In genomic region chr15:73397461-73397860, GRCh38 we compare ENCODE assay signal across 30 cellular contexts. TPM values are rescaled to one million over a fixed set of nuclear protein-coding genes. Genes with fewer than 3 reads are reported as not detected.
"Had no signal": no experiment of that assay in that cellular context is flagged by ENCODE, and none has a peak within 500 bp of the region (broad histone marks: within the 10 kb centered on the region; RNA-seq: fewer than 3 reads in every experiment).

No MANE protein-coding gene starts in this region.

- H3K27ac Mint-ChIP-seq: activated CD4-positive, alpha-beta T cell treated with anti-CD3 and anti-CD28 coated beads, Interleukin-2, amount 10 ng/mL, durations not matched to agents 24 days and 14 days; activated CD8-positive, alpha-beta T cell treated with anti-CD3 and anti-CD28 coated beads for 36 hours; activated naive CD8-positive, alpha-beta T cell treated with anti-CD3 and anti-CD28 coated beads, Interleukin-2, amount 50 U/mL, for 24 hours; activated T-cell treated with anti-CD3 and anti-CD28 coated beads, Interleukin-2, amount 50 U/mL, for 24 hours; activated T-helper 2 cell treated with anti-CD3 and anti-CD28 coated beads, Interferon-gamma antibody, Interleukin-2, Interleukin-4, amounts not matched to agents 10 μg/mL and 5 μg/mL and 100 μg/mL, durations not matched to agents 14 hours and 24 hours and 36 hours; brain; immature natural killer cell; progenitor cell of endocrine pancreas; stimulated activated naive CD8-positive, alpha-beta T cell treated with anti-CD3 and anti-CD28 coated beads, Interleukin-15, Interleukin-2, amounts not matched to agents 100 ng/mL and 50 ng/mL, for 24 hours had no signal

- H3K4me3 Mint-ChIP-seq: activated CD4-positive, alpha-beta T cell treated with anti-CD3 and anti-CD28 coated beads, Interleukin-2, amount 10 ng/mL, durations not matched to agents 24 days and 14 days; activated CD8-positive, alpha-beta T cell treated with anti-CD3 and anti-CD28 coated beads for 36 hours; activated naive CD8-positive, alpha-beta T cell treated with anti-CD3 and anti-CD28 coated beads, Interleukin-2, amount 50 U/mL, for 24 hours; activated T-cell treated with anti-CD3 and anti-CD28 coated beads, Interleukin-2, amount 50 U/mL, for 24 hours; brain; central memory CD8-positive, alpha-beta T cell; immature natural killer cell; stimulated activated naive CD8-positive, alpha-beta T cell treated with anti-CD3 and anti-CD28 coated beads, Interleukin-15, Interleukin-2, amounts not matched to agents 100 ng/mL and 50 ng/mL, for 24 hours had no signal

- H3K9me3 Mint-ChIP-seq: activated CD4-positive, alpha-beta T cell treated with anti-CD3 and anti-CD28 coated beads, Interleukin-2, amount 10 ng/mL, durations not matched to agents 24 days and 14 days; activated CD8-positive, alpha-beta T cell treated with anti-CD3 and anti-CD28 coated beads for 36 hours; activated naive CD8-positive, alpha-beta T cell treated with anti-CD3 and anti-CD28 coated beads, Interleukin-2, amount 50 U/mL, for 24 hours; activated T-cell treated with anti-CD3 and anti-CD28 coated beads, Interleukin-2, amount 50 U/mL, for 24 hours; activated T-helper 2 cell treated with anti-CD3 and anti-CD28 coated beads, Interferon-gamma antibody, Interleukin-2, Interleukin-4, amounts not matched to agents 10 μg/mL and 5 μg/mL and 100 μg/mL, durations not matched to agents 14 hours and 24 hours and 36 hours; brain; central memory CD8-positive, alpha-beta T cell; immature natural killer cell; stimulated activated naive CD8-positive, alpha-beta T cell treated with anti-CD3 and anti-CD28 coated beads, Interleukin-15, Interleukin-2, amounts not matched to agents 100 ng/mL and 50 ng/mL, for 24 hours had no signal

- DNase-seq: activated CD4-positive, alpha-beta T cell treated with anti-CD3 and anti-CD28 coated beads, Interleukin-2, amount 10 ng/mL, durations not matched to agents 24 days and 14 days; activated CD8-positive, alpha-beta T cell treated with anti-CD3 and anti-CD28 coated beads for 36 hours; activated naive CD4-positive, alpha-beta T cell treated with Interleukin-2 at 50 U/mL for 16 hours; activated naive CD8-positive, alpha-beta T cell treated with anti-CD3 and anti-CD28 coated beads, Interleukin-2, amount 50 U/mL, for 24 hours; activated T-cell treated with anti-CD3 and anti-CD28 coated beads, Interleukin-2, amount 50 U/mL, for 24 hours; anterior cingulate cortex; colonic mucosa; heart right ventricle; immature natural killer cell; kidney glomerular epithelial cell; left ventricle myocardium inferior; mammary epithelial cell; right cardiac atrium; small intestine; stimulated activated CD4-positive, alpha-beta T cell treated with anti-CD3 and anti-CD28 coated beads, Interleukin-15, amount 100 ng/mL, for 24 hours; stimulated activated CD4-positive, alpha-beta T cell treated with anti-CD3 and anti-CD28 coated beads, Interleukin-2, amount 100 ng/mL, for 48 hours; T-helper 9 cell; trophoblast cell had no signal

- ATAC-seq: activated CD8-positive, alpha-beta T cell treated with anti-CD3 and anti-CD28 coated beads for 36 hours; activated naive CD8-positive, alpha-beta T cell treated with anti-CD3 and anti-CD28 coated beads, Interleukin-2, amount 50 U/mL, for 24 hours; gastroesophageal sphincter had no signal

- H3K27me3 ChIP-seq: colonic mucosa had no signal

- H3K4me1 Mint-ChIP-seq: activated CD4-positive, alpha-beta T cell treated with anti-CD3 and anti-CD28 coated beads, Interleukin-2, amount 10 ng/mL, durations not matched to agents 24 days and 14 days; activated naive CD8-positive, alpha-beta T cell treated with anti-CD3 and anti-CD28 coated beads, Interleukin-2, amount 50 U/mL, for 24 hours; brain; central memory CD8-positive, alpha-beta T cell; immature natural killer cell had no signal

- H3K36me3 ChIP-seq: colonic mucosa, esophagus muscularis mucosa, gastroesophageal sphincter, heart right ventricle, left ventricle myocardium inferior, suprapubic skin had no signal

- H3K36me3 Mint-ChIP-seq: brain, immature natural killer cell had no signal

- H3K9me3 ChIP-seq: colonic mucosa, esophagus muscularis mucosa, gastroesophageal sphincter, heart right ventricle, left ventricle myocardium inferior, suprapubic skin had no signal

- H3K27ac ChIP-seq: colonic mucosa, esophagus muscularis mucosa, gastroesophageal sphincter, heart right ventricle, left ventricle myocardium inferior, suprapubic skin had no signal

- H3K4me3 ChIP-seq: colonic mucosa, esophagus muscularis mucosa, gastroesophageal sphincter, heart right ventricle, left ventricle myocardium inferior, suprapubic skin had no signal

- H3K4me1 ChIP-seq: colonic mucosa, gastroesophageal sphincter, suprapubic skin had no signal

RNA-seq across cellular contexts. Expression of gene HCN4, which starts 28.7 kb away (rescaled TPM):
- total RNA-seq: activated CD4-positive, alpha-beta T cell treated with anti-CD3 and anti-CD28 coated beads, Interleukin-2, amount 10 ng/mL, durations not matched to agents 24 days and 14 days; activated CD8-positive, alpha-beta T cell treated with anti-CD3 and anti-CD28 coated beads for 36 hours; endothelial cell of umbilical vein; mammary epithelial cell; myocyte; osteoblast had no signal
- polyA plus RNA-seq: immature natural killer cell, mammary epithelial cell had no signal

RNA-seq across cellular contexts. Expression of gene REC114, which starts 45.5 kb away (rescaled TPM):
- total RNA-seq: activated CD4-positive, alpha-beta T cell treated with anti-CD3 and anti-CD28 coated beads, Interleukin-2, amount 10 ng/mL, durations not matched to agents 24 days and 14 days; activated CD8-positive, alpha-beta T cell treated with anti-CD3 and anti-CD28 coated beads for 36 hours; activated T-helper 2 cell treated with anti-CD3 and anti-CD28 coated beads, Interferon-gamma antibody, Interleukin-2, Interleukin-4, amounts not matched to agents 10 μg/mL and 5 μg/mL and 100 μg/mL, durations not matched to agents 14 hours and 24 hours and 36 hours; colonic mucosa; endothelial cell of umbilical vein; esophagus muscularis mucosa; gastroesophageal sphincter; mammary epithelial cell; myocyte; osteoblast; progenitor cell of endocrine pancreas; suprapubic skin had no signal
- polyA plus RNA-seq: endothelial cell of umbilical vein, heart right ventricle, immature natural killer cell, mammary epithelial cell, neural cell, small intestine had no signal
